In genomic region chr12:52372216-52373154, GRCh38 we compare ENCODE assay signal across 8 cellular contexts. TPM values are rescaled to one million over a fixed set of nuclear protein-coding genes. Genes with fewer than 3 reads are reported as not detected.
DNase-seq lines count a peak whose midpoint lies in the region; ATAC-seq and TF ChIP-seq lines count a peak whose summit lies in the region.

No MANE protein-coding gene starts in this region.

- H3K27me3 ChIP-seq in PC-3 (ENCODE audit: low read length) (no peaks in the 10 kb centered on the region), osteoblast (ENCODE audit: insufficient read depth, low read length) (peaks cover 20% of the 10 kb centered on the region)

- TF ChIP-seq CTCF in PC-3 (conservative IDR thresholded peaks at IDR 0.05; ENCODE audit: low read depth, low read length) (peak; percentile 87), osteoblast (IDR thresholded peaks at IDR 0.05; ENCODE audit: extremely low read depth, low read depth, low read length) (peak; percentile 94)

- DNase-seq in DMS153 (lab: John Stamatoyannopoulos, UW): peak; percentile 73
- peak; percentile 74 for DNase-seq in LHCN-M2 (ENCODE audit: low read depth)
- DNase-seq in PC-3: peak; percentile 88
- peak; percentile 76 for DNase-seq in activated effector memory CD4-positive, alpha-beta T cell treated with anti-CD3 and anti-CD28 coated beads, Interleukin-2, amount 50 U/mL, for 16 hours
- DNase-seq in germinal center (ENCODE audit: low spot score): peak; percentile 52
- peak; percentile 98 for DNase-seq in osteoblast (ENCODE audit: insufficient read length, low spot score, missing footprints)
- DNase-seq in ureter (ENCODE audit: low spot score): peak; percentile 89

- no TSS peak for BruUV-seq in PC-3 (replicated peaks; lab: Mats Ljungman, UMichigan)

- peak; percentile 93 for ATAC-seq in PC-3
- ATAC-seq in GM21381 (IDR thresholded peaks at IDR 0.05; ENCODE audit: unreplicated experiment): no peak

- H3K36me3 ChIP-seq in PC-3 (ENCODE audit: low read depth, low read length): no peaks in the 10 kb centered on the region
- no peaks in the 10 kb centered on the region for H3K36me3 ChIP-seq in osteoblast (ENCODE audit: insufficient read depth, low read length)

- H3K9me2 ChIP-seq in PC-3 (replicated peaks; ENCODE audit: low read length): no peaks in the 10 kb centered on the region

- POLR2A ChIA-PET in PC-3 (lab: Charles Lee; ENCODE audit: unreplicated experiment): no interaction called here

- H3K27ac ChIP-seq in PC-3 (ENCODE audit: low read length) (no peak overlapping the region), osteoblast (ENCODE audit: low read depth, low read length) (no peak overlapping the region)

- CTCF ChIA-PET in PC-3 (lab: Charles Lee): interaction anchor here (0.7 to 1.2 kb wide), 12 partner anchors 9 to 532 kb away, joined by 3 to 18 read pairs (median 3); partner anchors contain the start of genes KRT8 and KRT84

- H3K4me3 ChIP-seq in PC-3 (ENCODE audit: low read length): no peak overlapping the region
- no peak overlapping the region for H3K4me3 ChIP-seq in osteoblast (ENCODE audit: insufficient read depth, low read length)

- no peak overlapping the region for H2AFZ ChIP-seq in PC-3 (ENCODE audit: low read length)
- H2AFZ ChIP-seq in osteoblast (ENCODE audit: low read length): no peak overlapping the region

- H3F3A ChIP-seq in PC-3 (ENCODE audit: low read length, unreplicated experiment): no peaks in the 10 kb centered on the region

- H3K4me1 ChIP-seq in PC-3 (ENCODE audit: insufficient read depth, low read length): no peaks in the 10 kb centered on the region
- H3K4me1 ChIP-seq in osteoblast (ENCODE audit: insufficient read depth, low read length): peaks cover 9% of the 10 kb centered on the region

- no peak overlapping the region for H3K9ac ChIP-seq in PC-3 (ENCODE audit: low read length)

- no peak overlapping the region for H3K4me2 ChIP-seq in PC-3 (ENCODE audit: low read length)
- no peak overlapping the region for H3K4me2 ChIP-seq in osteoblast (ENCODE audit: insufficient read depth, low read length)

- H3K9me3 ChIP-seq in PC-3 (ENCODE audit: low read length): no peaks in the 10 kb centered on the region
- H3K9me3 ChIP-seq in osteoblast (ENCODE audit: low read depth, low read length): no peaks in the 10 kb centered on the region

- intact Hi-C loops in PC-3 (cut with micrococcal nuclease): loop anchor here (1.0 to 5.0 kb wide), 3 partner anchors 135 to 508 kb away; no protein-coding TSS in a partner anchor

- H4K20me1 ChIP-seq in PC-3 (ENCODE audit: low read length): no peaks in the 10 kb centered on the region
- no peaks in the 10 kb centered on the region for H4K20me1 ChIP-seq in osteoblast (ENCODE audit: insufficient read depth, low read length)

- no peaks in the 10 kb centered on the region for H3K79me2 ChIP-seq in PC-3 (ENCODE audit: low read length)
- no peaks in the 10 kb centered on the region for H3K79me2 ChIP-seq in osteoblast (ENCODE audit: insufficient read depth, low read length)

RNA-seq across cellular contexts. Expression of gene KRT85, which starts 5.2 kb away (rescaled TPM):
- total RNA-seq in LHCN-M2 (2014; rRNA removed): not detected in 2 replicates
- not detected for polyA plus RNA-seq in LHCN-M2 (2012)
- total RNA-seq in PC-3 (2014; rRNA removed): not detected in 2 replicates
- not detected in 2 replicates for total RNA-seq in osteoblast
- total RNA-seq in ureter: not detected

RNA-seq across cellular contexts. Expression of gene KRT84, which starts 13.0 kb away (rescaled TPM):
- total RNA-seq in LHCN-M2 (2014; rRNA removed) (not detected in 2 replicates), PC-3 (2014; rRNA removed) (0.15 TPM in 1 of 2 replicates, not detected in the other), osteoblast (not detected in 2 replicates), ureter (not detected)
- polyA plus RNA-seq in LHCN-M2 (2012): not detected

RNA-seq across cellular contexts. Expression of gene KRT82, which starts 33.6 kb away (rescaled TPM):
- total RNA-seq in LHCN-M2 (2014; rRNA removed) (not detected in 2 replicates), PC-3 (2014; rRNA removed) (0.29 TPM in 1 of 2 replicates, not detected in the other), osteoblast (not detected in 2 replicates), ureter (not detected)
- not detected for polyA plus RNA-seq in LHCN-M2 (2012)

RNA-seq across cellular contexts. Expression of gene KRT83, which starts 51.3 kb away (rescaled TPM):
- total RNA-seq in LHCN-M2 (2014; rRNA removed): not detected in 2 replicates
- polyA plus RNA-seq in LHCN-M2 (2012): 0.02 TPM
- 0.33 and 1.1 TPM in 2 replicates for total RNA-seq in PC-3 (2014; rRNA removed)
- not detected in 2 replicates for total RNA-seq in osteoblast
- not detected for total RNA-seq in ureter
